ENCODE assay signal across 30 cellular contexts in genomic region chr6:92201618-92202017, GRCh38.
DNase-seq lines count a peak whose midpoint lies in the region; TF ChIP-seq lines count a peak whose summit lies in the region.
"Had no signal": no experiment of that assay in that cellular context is flagged by ENCODE, and none has a peak within 500 bp of the region (broad histone marks: within the 10 kb centered on the region; RNA-seq: fewer than 3 reads in every experiment).

No MANE protein-coding gene starts in this region.

- H3K4me2 ChIP-seq in mammary epithelial cell (ENCODE audit: insufficient read depth, low read depth, low read length), result no peak overlapping the region
- no peak overlapping the region for H3K4me2 ChIP-seq in fibroblast of lung (ENCODE audit: extremely low read depth, insufficient read depth, low read length)
- H3K4me2 ChIP-seq: PC-9 had no signal

- in situ Hi-C loops in mammary epithelial cell (cut with MboI; ENCODE audit: low sequenced_read_pairs in 2 of 2), result no loop called here
- in situ Hi-C loops in SK-MEL-5 (cut with HindIII; ENCODE audit: low pct_unique_long_range_greater_than_20kb, low sequenced_read_pairs), result no loop called here

- H3K4me1 Mint-ChIP-seq in MCF 10A (ENCODE audit: insufficient read depth, unreplicated experiment), result no peaks in the 10 kb centered on the region
- H3K4me1 Mint-ChIP-seq: activated naive CD4-positive, alpha-beta T cell treated with anti-CD3 and anti-CD28 coated beads, Interleukin-2, amount 50 U/mL, for 24 hours; IgD-negative memory B cell; stimulated activated naive B cell treated with anti-CD40 and anti-IgM and Interleukin-4, amounts not matched to agents 10 μg/mL and 1 μg/mL and 100 μg/mL, for 72 hours had no signal

- dilution Hi-C loops in mammary epithelial cell (cut with HindIII; ENCODE audit: low sequenced_read_pairs), result no loop called here

- DNase-seq in MCF 10A (ENCODE audit: unreplicated experiment) (peak; percentile 18), mammary epithelial cell (no peak), SK-MEL-5 (ENCODE audit: low read depth, low spot score) (peak; percentile 25), fibroblast of lung (ENCODE audit: low read depth in 2 of 2) (peak; percentile 1 to 10), NCI-H1092 (lab: John Stamatoyannopoulos, UW) (no peak), HPDE6-E6E7 (ENCODE audit: extremely low spot score) (no peak), BE2C (no peak)
- no peak for DNase-seq in stimulated activated CD4-positive, alpha-beta T cell treated with anti-CD3 and anti-CD28 coated beads, Interleukin-4, amount 100 ng/mL, for 4 hours
- DNase-seq: activated CD4-positive, alpha-beta T cell treated with anti-CD3 and anti-CD28 coated beads for 4 hours; activated T-cell treated with anti-CD3 and anti-CD28 coated beads for 4 hours; Calu3; cortex of kidney; DMS79; foreskin melanocyte; lower lobe of right lung; NCI-H1930; NCI-H2171 treated with DMSO at 0.1 percent for 48 hours; NCI-H524 treated with DMSO at 0.1 percent for 48 hours; ovary; PC-9; SHP77; stimulated activated naive B cell treated with anti-CD40 and anti-IgM and Interleukin-4, amounts not matched to agents 10 μg/mL and 1 μg/mL and 100 μg/mL, for 72 hours had no signal

- CTCF ChIA-PET in MCF 10A (lab: Yijun Ruan, JAX), result interaction anchor here (1.6 kb wide), 1 partner anchor 872 kb away, joined by 4 read pairs; no protein-coding TSS in a partner anchor
- CTCF ChIA-PET in mammary epithelial cell (lab: Charles Lee; ENCODE audit: low non-redundant PET), result no interaction called here

- H3K4me1 ChIP-seq in mammary epithelial cell (ENCODE audit: insufficient read depth, low read length), result no peaks in the 10 kb centered on the region
- no peaks in the 10 kb centered on the region for H3K4me1 ChIP-seq in fibroblast of lung (ENCODE audit: control insufficient read depth, extremely low read depth, insufficient read depth, low read length)
- H3K4me1 ChIP-seq in BE2C, result peaks cover 3% of the 10 kb centered on the region
- H3K4me1 ChIP-seq: esophagus muscularis mucosa, lower lobe of right lung had no signal

- H3K79me2 ChIP-seq in mammary epithelial cell (ENCODE audit: insufficient read depth, low read length) (no peaks in the 10 kb centered on the region), fibroblast of lung (ENCODE audit: control insufficient read depth, insufficient read depth, low read length) (no peaks in the 10 kb centered on the region)

- no peak overlapping the region for H3K27ac ChIP-seq in mammary epithelial cell (ENCODE audit: insufficient read depth, low read depth, low read length)
- no peak overlapping the region for H3K27ac ChIP-seq in fibroblast of lung (ENCODE audit: insufficient read depth, low read length)
- H3K27ac ChIP-seq: 22Rv1, esophagus muscularis mucosa, lower lobe of right lung, ovary, PC-9, skin epidermis, VCaP had no signal

- POLR2A ChIA-PET in MCF 10A (lab: Yijun Ruan, JAX), result interaction anchor here (1.1 kb wide), 1 partner anchor 18 kb away, joined by 3 read pairs; no protein-coding TSS in a partner anchor

- H4K20me1 ChIP-seq in mammary epithelial cell (ENCODE audit: insufficient read depth, low read length), result no peaks in the 10 kb centered on the region
- H4K20me1 ChIP-seq in fibroblast of lung (ENCODE audit: control insufficient read depth, extremely low read depth, insufficient read depth, low read length), result no peaks in the 10 kb centered on the region

- no peak for TF ChIP-seq CTCF in MCF 10A (IDR thresholded peaks at IDR 0.05; ENCODE audit: unreplicated experiment)
- no peak for TF ChIP-seq CTCF in mammary epithelial cell (conservative IDR thresholded peaks at IDR 0.05 in 1 of 2, IDR thresholded peaks at IDR 0.05 in 1 of 2; ENCODE audit: extremely low read depth in 1 of 2, insufficient read depth in 1 of 2, low read depth in 1 of 2, low read length in 2 of 2)
- no peak for TF ChIP-seq CTCF in fibroblast of lung (conservative IDR thresholded peaks at IDR 0.05 in 1 of 2, IDR thresholded peaks at IDR 0.05 in 1 of 2; ENCODE audit: low read depth in 1 of 2, low read length in 2 of 2)
- no peak for TF ChIP-seq CTCF in BE2C (IDR thresholded peaks at IDR 0.05; ENCODE audit: low read depth, low read length)

- no peak overlapping the region for H3K4me3 Mint-ChIP-seq in MCF 10A (ENCODE audit: unreplicated experiment)
- H3K4me3 Mint-ChIP-seq: activated naive CD4-positive, alpha-beta T cell treated with anti-CD3 and anti-CD28 coated beads, Interleukin-2, amount 50 U/mL, for 24 hours; IgD-negative memory B cell; stimulated activated naive B cell treated with anti-CD40 and anti-IgM and Interleukin-4, amounts not matched to agents 10 μg/mL and 1 μg/mL and 100 μg/mL, for 72 hours; T-helper 2 cell treated with Interferon-gamma antibody and Interleukin-4, amounts not matched to agents 5 μg/mL and 100 μg/mL, for 36 hours; type B pancreatic cell had no signal

- no peaks in the 10 kb centered on the region for H3K36me3 Mint-ChIP-seq in MCF 10A (ENCODE audit: insufficient read depth, unreplicated experiment)
- H3K36me3 Mint-ChIP-seq: activated naive CD4-positive, alpha-beta T cell treated with anti-CD3 and anti-CD28 coated beads, Interleukin-2, amount 50 U/mL, for 24 hours; IgD-negative memory B cell; stimulated activated naive B cell treated with anti-CD40 and anti-IgM and Interleukin-4, amounts not matched to agents 10 μg/mL and 1 μg/mL and 100 μg/mL, for 72 hours; type B pancreatic cell had no signal

- H3K27me3 Mint-ChIP-seq in MCF 10A (ENCODE audit: insufficient read depth, unreplicated experiment), result no peaks in the 10 kb centered on the region
- H3K27me3 Mint-ChIP-seq: activated naive CD4-positive, alpha-beta T cell treated with anti-CD3 and anti-CD28 coated beads, Interleukin-2, amount 50 U/mL, for 24 hours; IgD-negative memory B cell; stimulated activated naive B cell treated with anti-CD40 and anti-IgM and Interleukin-4, amounts not matched to agents 10 μg/mL and 1 μg/mL and 100 μg/mL, for 72 hours; type B pancreatic cell had no signal

- H3K36me3 ChIP-seq in mammary epithelial cell (ENCODE audit: insufficient read depth, low read length), result no peaks in the 10 kb centered on the region
- no peaks in the 10 kb centered on the region for H3K36me3 ChIP-seq in fibroblast of lung (ENCODE audit: control insufficient read depth, insufficient read depth, low read length)
- H3K36me3 ChIP-seq in BE2C, result no peaks in the 10 kb centered on the region
- H3K36me3 ChIP-seq: esophagus muscularis mucosa, lower lobe of right lung, ovary had no signal

- H3K9ac ChIP-seq in mammary epithelial cell (ENCODE audit: insufficient read depth, low read length) (no peak overlapping the region), fibroblast of lung (ENCODE audit: insufficient read depth, low read length) (no peak overlapping the region)

- no TSS peak for BruUV-seq in MCF 10A (replicated peaks; lab: Mats Ljungman, UMichigan)
- BruUV-seq in mammary epithelial cell (replicated peaks; lab: Mats Ljungman, UMichigan), result no TSS peak

- no peaks in the 10 kb centered on the region for H3K9me3 ChIP-seq in mammary epithelial cell (replicated peaks; ENCODE audit: insufficient read depth, low read length)
- H3K9me3 ChIP-seq in fibroblast of lung (ENCODE audit: control insufficient read depth, insufficient read depth, low read depth, low read length), result no peaks in the 10 kb centered on the region
- no peaks in the 10 kb centered on the region for H3K9me3 ChIP-seq in BE2C
- H3K9me3 ChIP-seq: ovary had no signal

- no peak overlapping the region for H3K4me3 ChIP-seq in mammary epithelial cell (replicated peaks in 1 of 3; ENCODE audit: insufficient read depth in 1 of 3, low read depth in 2 of 3, low read length in 3 of 3)
- H3K4me3 ChIP-seq in fibroblast of lung (replicated peaks in 1 of 4; ENCODE audit: control extremely low read depth in 1 of 4, insufficient read depth in 1 of 4, low read depth in 3 of 4, low read length in 4 of 4), result no peak overlapping the region
- no peak overlapping the region for H3K4me3 ChIP-seq in BE2C (ENCODE audit: low read depth, low read length)
- H3K4me3 ChIP-seq: esophagus muscularis mucosa, lower lobe of right lung, ovary, PC-9, skin epidermis had no signal

- no peak overlapping the region for H3K27ac Mint-ChIP-seq in MCF 10A (ENCODE audit: low read depth, unreplicated experiment)
- H3K27ac Mint-ChIP-seq: activated naive CD4-positive, alpha-beta T cell treated with anti-CD3 and anti-CD28 coated beads, Interleukin-2, amount 50 U/mL, for 24 hours; IgD-negative memory B cell; stimulated activated naive B cell treated with anti-CD40 and anti-IgM and Interleukin-4, amounts not matched to agents 10 μg/mL and 1 μg/mL and 100 μg/mL, for 72 hours; T-helper 2 cell treated with Interferon-gamma antibody and Interleukin-4, amounts not matched to agents 5 μg/mL and 100 μg/mL, for 36 hours; type B pancreatic cell had no signal

- peaks cover 4% of the 10 kb centered on the region for H3K9me3 Mint-ChIP-seq in MCF 10A (ENCODE audit: unreplicated experiment)
- H3K9me3 Mint-ChIP-seq: activated naive CD4-positive, alpha-beta T cell treated with anti-CD3 and anti-CD28 coated beads, Interleukin-2, amount 50 U/mL, for 24 hours; type B pancreatic cell had no signal

- H2AFZ ChIP-seq in mammary epithelial cell (ENCODE audit: low read depth, low read length) (no peak overlapping the region), fibroblast of lung (ENCODE audit: low read length) (no peak overlapping the region)
- H2AFZ ChIP-seq: PC-9 had no signal

- H3K27me3 ChIP-seq in mammary epithelial cell (ENCODE audit: insufficient read depth, low read length), result no peaks in the 10 kb centered on the region
- no peaks in the 10 kb centered on the region for H3K27me3 ChIP-seq in fibroblast of lung (ENCODE audit: control insufficient read depth, insufficient read depth, low read length)
- H3K27me3 ChIP-seq in BE2C, result no peaks in the 10 kb centered on the region
- H3K27me3 ChIP-seq: esophagus muscularis mucosa, ovary had no signal

- intact Hi-C loops in MCF 10A (cut with micrococcal nuclease), result no loop called here
- intact Hi-C loops in mammary epithelial cell (cut with micrococcal nuclease), result no loop called here

Comparison
In these comparisons a context has a peak if more than half of its experiments do, and no peak if none do; other contexts are left out.
1. DNase-seq: peak in MCF 10A (single experiment), SK-MEL-5 (single experiment) and fibroblast of lung (2 of 2); none in mammary epithelial cell (single experiment), NCI-H1092 (single experiment), HPDE6-E6E7 (single experiment), BE2C (single experiment) and stimulated activated CD4-positive, alpha-beta T cell treated with anti-CD3 and anti-CD28 coated beads, Interleukin-4, amount 100 ng/mL, for 4 hours (0 of 2).